Comparison of ENCODE assay signal across 1 cellular context in the genomic region with DNA sequence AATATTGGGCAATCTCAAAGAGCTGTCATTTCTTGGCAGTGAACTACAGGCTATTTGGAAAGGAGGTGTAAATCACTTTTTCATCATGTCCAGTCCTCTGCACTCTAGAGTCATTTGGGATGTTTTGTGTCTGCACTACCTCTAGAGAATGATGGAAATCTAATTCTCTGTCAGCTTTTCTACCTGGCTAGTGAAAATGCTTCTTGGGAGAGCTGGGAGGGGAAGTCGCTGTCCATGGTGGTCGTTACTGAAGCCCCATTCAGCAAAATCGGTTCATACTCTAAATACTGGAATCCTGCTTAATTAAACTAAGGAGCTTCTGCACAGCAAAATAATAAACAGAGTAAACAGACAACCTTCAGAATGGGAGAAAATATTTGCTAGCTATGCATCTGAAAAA.
A peak's percentile ranks its signal among the peaks of the same experiment; 100 is the strongest.
TF ChIP-seq lines count a peak whose summit lies in the region.

No MANE protein-coding gene starts in this region.

TF ChIP-seq in GM23338, 12 proteins besides CTCF, POLR2A, EP300 and RAD21:
- TF ChIP-seq, protein P1, sequence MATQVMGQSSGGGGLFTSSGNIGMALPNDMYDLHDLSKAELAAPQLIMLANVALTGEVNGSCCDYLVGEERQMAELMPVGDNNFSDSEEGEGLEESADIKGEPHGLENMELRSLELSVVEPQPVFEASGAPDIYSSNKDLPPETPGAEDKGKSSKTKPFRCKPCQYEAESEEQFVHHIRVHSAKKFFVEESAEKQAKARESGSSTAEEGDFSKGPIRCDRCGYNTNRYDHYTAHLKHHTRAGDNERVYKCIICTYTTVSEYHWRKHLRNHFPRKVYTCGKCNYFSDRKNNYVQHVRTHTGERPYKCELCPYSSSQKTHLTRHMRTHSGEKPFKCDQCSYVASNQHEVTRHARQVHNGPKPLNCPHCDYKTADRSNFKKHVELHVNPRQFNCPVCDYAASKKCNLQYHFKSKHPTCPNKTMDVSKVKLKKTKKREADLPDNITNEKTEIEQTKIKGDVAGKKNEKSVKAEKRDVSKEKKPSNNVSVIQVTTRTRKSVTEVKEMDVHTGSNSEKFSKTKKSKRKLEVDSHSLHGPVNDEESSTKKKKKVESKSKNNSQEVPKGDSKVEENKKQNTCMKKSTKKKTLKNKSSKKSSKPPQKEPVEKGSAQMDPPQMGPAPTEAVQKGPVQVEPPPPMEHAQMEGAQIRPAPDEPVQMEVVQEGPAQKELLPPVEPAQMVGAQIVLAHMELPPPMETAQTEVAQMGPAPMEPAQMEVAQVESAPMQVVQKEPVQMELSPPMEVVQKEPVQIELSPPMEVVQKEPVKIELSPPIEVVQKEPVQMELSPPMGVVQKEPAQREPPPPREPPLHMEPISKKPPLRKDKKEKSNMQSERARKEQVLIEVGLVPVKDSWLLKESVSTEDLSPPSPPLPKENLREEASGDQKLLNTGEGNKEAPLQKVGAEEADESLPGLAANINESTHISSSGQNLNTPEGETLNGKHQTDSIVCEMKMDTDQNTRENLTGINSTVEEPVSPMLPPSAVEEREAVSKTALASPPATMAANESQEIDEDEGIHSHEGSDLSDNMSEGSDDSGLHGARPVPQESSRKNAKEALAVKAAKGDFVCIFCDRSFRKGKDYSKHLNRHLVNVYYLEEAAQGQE (IDR thresholded peaks at IDR 0.05; ENCODE audit: unreplicated experiment), result peak; percentile 86
- no peak for TF ChIP-seq STAT1 (IDR thresholded peaks at IDR 0.05; ENCODE audit: unreplicated experiment)
- TF ChIP-seq, protein P2, sequence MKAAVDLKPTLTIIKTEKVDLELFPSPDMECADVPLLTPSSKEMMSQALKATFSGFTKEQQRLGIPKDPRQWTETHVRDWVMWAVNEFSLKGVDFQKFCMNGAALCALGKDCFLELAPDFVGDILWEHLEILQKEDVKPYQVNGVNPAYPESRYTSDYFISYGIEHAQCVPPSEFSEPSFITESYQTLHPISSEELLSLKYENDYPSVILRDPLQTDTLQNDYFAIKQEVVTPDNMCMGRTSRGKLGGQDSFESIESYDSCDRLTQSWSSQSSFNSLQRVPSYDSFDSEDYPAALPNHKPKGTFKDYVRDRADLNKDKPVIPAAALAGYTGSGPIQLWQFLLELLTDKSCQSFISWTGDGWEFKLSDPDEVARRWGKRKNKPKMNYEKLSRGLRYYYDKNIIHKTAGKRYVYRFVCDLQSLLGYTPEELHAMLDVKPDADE (IDR thresholded peaks at IDR 0.05), result no peak
